ENCODE assay signal across 1 cellular context in genomic region chr16:89902980-89903379, GRCh38.
TF ChIP-seq lines count a peak whose summit lies in the region.

No MANE protein-coding gene starts in this region.

TF ChIP-seq in WTC11, 78 proteins besides CTCF, POLR2A, EP300 and RAD21 (continued from another document):
- TF ChIP-seq, protein P1, sequence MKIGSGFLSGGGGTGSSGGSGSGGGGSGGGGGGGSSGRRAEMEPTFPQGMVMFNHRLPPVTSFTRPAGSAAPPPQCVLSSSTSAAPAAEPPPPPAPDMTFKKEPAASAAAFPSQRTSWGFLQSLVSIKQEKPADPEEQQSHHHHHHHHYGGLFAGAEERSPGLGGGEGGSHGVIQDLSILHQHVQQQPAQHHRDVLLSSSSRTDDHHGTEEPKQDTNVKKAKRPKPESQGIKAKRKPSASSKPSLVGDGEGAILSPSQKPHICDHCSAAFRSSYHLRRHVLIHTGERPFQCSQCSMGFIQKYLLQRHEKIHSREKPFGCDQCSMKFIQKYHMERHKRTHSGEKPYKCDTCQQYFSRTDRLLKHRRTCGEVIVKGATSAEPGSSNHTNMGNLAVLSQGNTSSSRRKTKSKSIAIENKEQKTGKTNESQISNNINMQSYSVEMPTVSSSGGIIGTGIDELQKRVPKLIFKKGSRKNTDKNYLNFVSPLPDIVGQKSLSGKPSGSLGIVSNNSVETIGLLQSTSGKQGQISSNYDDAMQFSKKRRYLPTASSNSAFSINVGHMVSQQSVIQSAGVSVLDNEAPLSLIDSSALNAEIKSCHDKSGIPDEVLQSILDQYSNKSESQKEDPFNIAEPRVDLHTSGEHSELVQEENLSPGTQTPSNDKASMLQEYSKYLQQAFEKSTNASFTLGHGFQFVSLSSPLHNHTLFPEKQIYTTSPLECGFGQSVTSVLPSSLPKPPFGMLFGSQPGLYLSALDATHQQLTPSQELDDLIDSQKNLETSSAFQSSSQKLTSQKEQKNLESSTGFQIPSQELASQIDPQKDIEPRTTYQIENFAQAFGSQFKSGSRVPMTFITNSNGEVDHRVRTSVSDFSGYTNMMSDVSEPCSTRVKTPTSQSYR (CRISPR knock-in tag; IDR thresholded peaks at IDR 0.05) = no peak
- TF ChIP-seq, protein P2, sequence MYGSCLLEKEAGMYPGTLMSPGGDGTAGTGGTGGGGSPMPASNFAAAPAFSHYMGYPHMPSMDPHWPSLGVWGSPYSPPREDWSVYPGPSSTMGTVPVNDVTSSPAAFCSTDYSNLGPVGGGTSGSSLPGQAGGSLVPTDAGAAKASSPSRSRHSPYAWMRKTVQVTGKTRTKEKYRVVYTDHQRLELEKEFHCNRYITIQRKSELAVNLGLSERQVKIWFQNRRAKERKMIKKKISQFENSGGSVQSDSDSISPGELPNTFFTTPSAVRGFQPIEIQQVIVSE (CRISPR knock-in tag; IDR thresholded peaks at IDR 0.05; ENCODE audit: borderline replicate concordance) = no peak
- TF ChIP-seq TEAD1 (CRISPR knock-in tag; IDR thresholded peaks at IDR 0.05) = no peak
- no peak for TF ChIP-seq TEAD4 (CRISPR knock-in tag; IDR thresholded peaks at IDR 0.05)
- no peak for TF ChIP-seq KAT7 (CRISPR knock-in tag; IDR thresholded peaks at IDR 0.05; ENCODE audit: borderline replicate concordance)
- TF ChIP-seq, protein P3, sequence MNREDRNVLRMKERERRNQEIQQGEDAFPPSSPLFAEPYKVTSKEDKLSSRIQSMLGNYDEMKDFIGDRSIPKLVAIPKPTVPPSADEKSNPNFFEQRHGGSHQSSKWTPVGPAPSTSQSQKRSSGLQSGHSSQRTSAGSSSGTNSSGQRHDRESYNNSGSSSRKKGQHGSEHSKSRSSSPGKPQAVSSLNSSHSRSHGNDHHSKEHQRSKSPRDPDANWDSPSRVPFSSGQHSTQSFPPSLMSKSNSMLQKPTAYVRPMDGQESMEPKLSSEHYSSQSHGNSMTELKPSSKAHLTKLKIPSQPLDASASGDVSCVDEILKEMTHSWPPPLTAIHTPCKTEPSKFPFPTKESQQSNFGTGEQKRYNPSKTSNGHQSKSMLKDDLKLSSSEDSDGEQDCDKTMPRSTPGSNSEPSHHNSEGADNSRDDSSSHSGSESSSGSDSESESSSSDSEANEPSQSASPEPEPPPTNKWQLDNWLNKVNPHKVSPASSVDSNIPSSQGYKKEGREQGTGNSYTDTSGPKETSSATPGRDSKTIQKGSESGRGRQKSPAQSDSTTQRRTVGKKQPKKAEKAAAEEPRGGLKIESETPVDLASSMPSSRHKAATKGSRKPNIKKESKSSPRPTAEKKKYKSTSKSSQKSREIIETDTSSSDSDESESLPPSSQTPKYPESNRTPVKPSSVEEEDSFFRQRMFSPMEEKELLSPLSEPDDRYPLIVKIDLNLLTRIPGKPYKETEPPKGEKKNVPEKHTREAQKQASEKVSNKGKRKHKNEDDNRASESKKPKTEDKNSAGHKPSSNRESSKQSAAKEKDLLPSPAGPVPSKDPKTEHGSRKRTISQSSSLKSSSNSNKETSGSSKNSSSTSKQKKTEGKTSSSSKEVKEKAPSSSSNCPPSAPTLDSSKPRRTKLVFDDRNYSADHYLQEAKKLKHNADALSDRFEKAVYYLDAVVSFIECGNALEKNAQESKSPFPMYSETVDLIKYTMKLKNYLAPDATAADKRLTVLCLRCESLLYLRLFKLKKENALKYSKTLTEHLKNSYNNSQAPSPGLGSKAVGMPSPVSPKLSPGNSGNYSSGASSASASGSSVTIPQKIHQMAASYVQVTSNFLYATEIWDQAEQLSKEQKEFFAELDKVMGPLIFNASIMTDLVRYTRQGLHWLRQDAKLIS (CRISPR knock-in tag; IDR thresholded peaks at IDR 0.05; ENCODE audit: borderline replicate concordance) = no peak
